ENCODE assay signal across 9 cellular contexts in genomic region chr7:8261711-8262695, GRCh38. TPM values are rescaled to one million over a fixed set of nuclear protein-coding genes. Genes with fewer than 3 reads are reported as not detected.
DNase-seq lines count a peak whose midpoint lies in the region; ATAC-seq, FAIRE-seq and TF ChIP-seq lines count a peak whose summit lies in the region.
"Had no signal": no experiment of that assay in that cellular context is flagged by ENCODE, and none has a peak within 500 bp of the region (broad histone marks: within the 10 kb centered on the region; RNA-seq: fewer than 3 reads in every experiment).

Gene ICA1, minus strand, starts transcription at chr7:8262167. Its CDS starts 26,241 bp downstream, at chr7:8235926.

- no peak for TF ChIP-seq RAD21 in IMR-90 (IDR thresholded peaks at IDR 0.05; ENCODE audit: low read length)

- no peak within 1 kb of the TSS for H2BK15ac ChIP-seq in IMR-90 (ENCODE audit: low read depth, low read length)

- no peak within 1 kb of the TSS for H2AK9ac ChIP-seq in IMR-90 (replicated peaks; ENCODE audit: low read depth, low read length, poor library complexity)

- no peaks in the 10 kb centered on the region for H3K9me1 ChIP-seq in IMR-90 (ENCODE audit: insufficient read depth, low read length)

- DNase-seq in COLO829 (ENCODE audit: low spot score): peak; percentile 24
- no peak for DNase-seq in IMR-90
- peak; percentile 68 for DNase-seq in SHP77 treated with DMSO at 0.1 percent for 48 hours (lab: John Stamatoyannopoulos, UW)
- DNase-seq in bronchial epithelial cell (ENCODE audit: low read depth): peak; percentile 32
- DNase-seq in iPS-NIHi11 (ENCODE audit: low spot score): peak; percentile 82
- peak in 1 of 2 donors; percentile 2 for DNase-seq in gastrocnemius medialis
- no peak for DNase-seq in NK-92 (lab: John Stamatoyannopoulos, UW; ENCODE audit: unreplicated experiment)

- no peak within 1 kb of the TSS for H3K23ac ChIP-seq in IMR-90 (ENCODE audit: low read depth, low read length)

- H3K4ac ChIP-seq in IMR-90 (ENCODE audit: low read depth, low read length): no peak within 1 kb of the TSS

- H3K4me3 ChIP-seq in IMR-90 (ENCODE audit: insufficient read depth, low read depth, low read length) (peak within 1 kb of the TSS; percentile 21; the same call in 1 of the 2 replicates), bronchial epithelial cell (ENCODE audit: low read depth, low read length) (peak within 1 kb of the TSS; percentile 80), gastrocnemius medialis (peak within 1 kb of the TSS; percentile 48 to 74 (median 63))

- dilution Hi-C loops in IMR-90 (cut with HindIII; ENCODE audit: low sequenced_read_pairs, unreplicated experiment): no loop called here

- ATAC-seq in GM19455 (IDR thresholded peaks at IDR 0.05; ENCODE audit: unreplicated experiment) (peak; percentile 69), IMR-90 (ENCODE audit: low read depth) (peak; percentile 40), gastrocnemius medialis (peak in 1 of 2 donors; percentile 55)

- no peak within 1 kb of the TSS for H2BK20ac ChIP-seq in IMR-90 (ENCODE audit: low read depth, low read length)

- H2BK120ac ChIP-seq in IMR-90 (ENCODE audit: low read depth, low read length): no peak within 1 kb of the TSS

- POLR2A ChIA-PET in IMR-90 (lab: Charles Lee; ENCODE audit: unreplicated experiment): no interaction called here

- H2AK5ac ChIP-seq in IMR-90 (ENCODE audit: low read depth, low read length): no peak within 1 kb of the TSS

- H2BK5ac ChIP-seq in IMR-90 (ENCODE audit: low read depth, low read length, poor library complexity, severe bottlenecking): no peak within 1 kb of the TSS

- peak within 1 kb of the TSS; percentile 40 for H2AFZ ChIP-seq in IMR-90 (replicated peaks; ENCODE audit: low read length, poor library complexity)

- no peak within 1 kb of the TSS for H3K56ac ChIP-seq in IMR-90 (ENCODE audit: extremely low read depth, insufficient read depth, low read length)

- no peak for FAIRE-seq in bronchial epithelial cell (lab: Jason Lieb, UNC)
- FAIRE-seq: TTC549 had no signal

- H4K20me1 ChIP-seq in IMR-90 (ENCODE audit: insufficient read depth, low read length): no peaks in the 10 kb centered on the region

- H3K9me3 ChIP-seq in IMR-90 (ENCODE audit: control insufficient read depth, insufficient read depth, low read length): no peaks in the 10 kb centered on the region
- H3K9me3 ChIP-seq in gastrocnemius medialis: no peaks in the 10 kb centered on the region

- intact Hi-C loops in IMR-90 (cut with micrococcal nuclease): no loop called here
- intact Hi-C loops in gastrocnemius medialis (cut with DNase I; ENCODE audit: low total_unique reads): no loop called here

- H4K8ac ChIP-seq in IMR-90 (ENCODE audit: low read depth in 2 of 2, low read length in 2 of 2): no peak within 1 kb of the TSS

- H3K36me3 ChIP-seq in IMR-90 (ENCODE audit: control insufficient read depth, insufficient read depth, low read length): no peaks in the 10 kb centered on the region
- no peaks in the 10 kb centered on the region for H3K36me3 ChIP-seq in bronchial epithelial cell (ENCODE audit: control insufficient read depth, insufficient read depth, low read length)
- H3K36me3 ChIP-seq in gastrocnemius medialis: no peaks in the 10 kb centered on the region

- H3K14ac ChIP-seq in IMR-90 (replicated peaks; ENCODE audit: low read depth, low read length): no peak within 1 kb of the TSS

- in situ Hi-C loops in IMR-90 (cut with MboI; ENCODE audit: low sequenced_read_pairs) (no loop called here), gastrocnemius medialis (cut with MboI; ENCODE audit: low sequenced_read_pairs in 4 of 4) (no loop called here)

- H3K27me3 ChIP-seq in IMR-90 (ENCODE audit: control insufficient read depth, insufficient read depth, low read length): peaks cover 8% of the 10 kb centered on the region
- no peaks in the 10 kb centered on the region for H3K27me3 ChIP-seq in bronchial epithelial cell (ENCODE audit: control insufficient read depth, insufficient read depth, low read length)
- H3K27me3 ChIP-seq in gastrocnemius medialis: peaks cover 11 to 32% (median 12%) of the 10 kb centered on the region in 3 donors

- TF ChIP-seq POLR2A in IMR-90 (IDR thresholded peaks at IDR 0.05; ENCODE audit: low read depth, low read length): no peak
- peak in 1 of 2 donors; percentile 33 for TF ChIP-seq POLR2A in gastrocnemius medialis (IDR thresholded peaks at IDR 0.05)

- no peak within 1 kb of the TSS for H4K91ac ChIP-seq in IMR-90 (ENCODE audit: insufficient read depth, low read depth, low read length)

- H3K79me1 ChIP-seq in IMR-90 (ENCODE audit: low read depth in 1 of 2, low read length in 2 of 2): no peaks in the 10 kb centered on the region

- BruUV-seq in IMR-90 (replicated peaks; lab: Mats Ljungman, UMichigan): no TSS peak

- H3K4me2 ChIP-seq in IMR-90 (ENCODE audit: low read depth, low read length): peak within 1 kb of the TSS; percentile 40; the same call in 1 of the 2 replicates

- no peak within 1 kb of the TSS for H4K5ac ChIP-seq in IMR-90 (ENCODE audit: low read depth, low read length)

- no peak within 1 kb of the TSS for H3K9ac ChIP-seq in IMR-90 (ENCODE audit: low read depth, low read length)

- H3K18ac ChIP-seq in IMR-90 (ENCODE audit: low read depth, low read length): no peak within 1 kb of the TSS

- WGBS in IMR-90 (ENCODE audit: extremely low coverage in 2 of 2, insufficient read length in 1 of 2), 2 experiments: 4% methylated on average over 18 of the region's 109 CpGs; no CpG with 5 or more reads in 1 of the 2 experiments

- H3K27ac ChIP-seq in IMR-90 (ENCODE audit: insufficient read depth, low read length) (no peak within 1 kb of the TSS), gastrocnemius medialis (peak within 1 kb of the TSS; percentile 50 to 76 (median 74))

- H3K4me1 ChIP-seq in IMR-90 (ENCODE audit: control insufficient read depth, insufficient read depth, low read length) (no peaks in the 10 kb centered on the region), gastrocnemius medialis (no peaks in the 10 kb centered on the region)

- TF ChIP-seq CTCF in IMR-90 (conservative IDR thresholded peaks at IDR 0.05; ENCODE audit: low read depth, low read length) (no peak), bronchial epithelial cell (IDR thresholded peaks at IDR 0.05; ENCODE audit: insufficient read depth, low read length, severe bottlenecking) (no peak), gastrocnemius medialis (IDR thresholded peaks at IDR 0.05 in 4 of 5, conservative IDR thresholded peaks at IDR 0.05 in 1 of 5) (no peak)

- CTCF ChIA-PET in IMR-90 (lab: Yijun Ruan, JAX): interaction anchor here (0.6 kb wide), 1 partner anchor 684 kb away, joined by 3 read pairs; no protein-coding TSS in a partner anchor

TF ChIP-seq in IMR-90, 13 proteins besides CTCF, POLR2A, EP300 and RAD21:
- TF ChIP-seq, protein P1, sequence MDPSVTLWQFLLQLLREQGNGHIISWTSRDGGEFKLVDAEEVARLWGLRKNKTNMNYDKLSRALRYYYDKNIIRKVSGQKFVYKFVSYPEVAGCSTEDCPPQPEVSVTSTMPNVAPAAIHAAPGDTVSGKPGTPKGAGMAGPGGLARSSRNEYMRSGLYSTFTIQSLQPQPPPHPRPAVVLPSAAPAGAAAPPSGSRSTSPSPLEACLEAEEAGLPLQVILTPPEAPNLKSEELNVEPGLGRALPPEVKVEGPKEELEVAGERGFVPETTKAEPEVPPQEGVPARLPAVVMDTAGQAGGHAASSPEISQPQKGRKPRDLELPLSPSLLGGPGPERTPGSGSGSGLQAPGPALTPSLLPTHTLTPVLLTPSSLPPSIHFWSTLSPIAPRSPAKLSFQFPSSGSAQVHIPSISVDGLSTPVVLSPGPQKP (IDR thresholded peaks at IDR 0.05; ENCODE audit: borderline replicate concordance, low read depth, low read length): no peak
- TF ChIP-seq SMC3 (IDR thresholded peaks at IDR 0.05; ENCODE audit: low read depth, low read length) (no peak), RCOR1 (IDR thresholded peaks at IDR 0.05; ENCODE audit: insufficient replicate concordance, low read length) (no peak), MXI1 (IDR thresholded peaks at IDR 0.05; ENCODE audit: borderline replicate concordance, low read depth, low read length) (no peak), RFX5 (IDR thresholded peaks at IDR 0.05; ENCODE audit: low read depth, low read length) (no peak), BHLHE40 (IDR thresholded peaks at IDR 0.05; ENCODE audit: low read depth, low read length) (no peak), NFE2L2 (IDR thresholded peaks at IDR 0.05; ENCODE audit: low read depth, low read length) (no peak), CHD1 (IDR thresholded peaks at IDR 0.05; ENCODE audit: low read depth, low read length) (no peak), FOS (IDR thresholded peaks at IDR 0.05; ENCODE audit: low read depth, low read length) (no peak), MAFK (IDR thresholded peaks at IDR 0.05; ENCODE audit: low read depth, low read length) (no peak), CEBPB (IDR thresholded peaks at IDR 0.05; ENCODE audit: low read depth, low read length) (no peak), MAZ (IDR thresholded peaks at IDR 0.05; ENCODE audit: borderline replicate concordance, low read depth, low read length) (no peak)
- TF ChIP-seq, protein P2, sequence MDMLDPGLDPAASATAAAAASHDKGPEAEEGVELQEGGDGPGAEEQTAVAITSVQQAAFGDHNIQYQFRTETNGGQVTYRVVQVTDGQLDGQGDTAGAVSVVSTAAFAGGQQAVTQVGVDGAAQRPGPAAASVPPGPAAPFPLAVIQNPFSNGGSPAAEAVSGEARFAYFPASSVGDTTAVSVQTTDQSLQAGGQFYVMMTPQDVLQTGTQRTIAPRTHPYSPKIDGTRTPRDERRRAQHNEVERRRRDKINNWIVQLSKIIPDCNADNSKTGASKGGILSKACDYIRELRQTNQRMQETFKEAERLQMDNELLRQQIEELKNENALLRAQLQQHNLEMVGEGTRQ (IDR thresholded peaks at IDR 0.05; ENCODE audit: low read depth, low read length): no peak

RNA-seq across cellular contexts. Expression of gene ICA1, which starts in this region (rescaled TPM):
- not detected in 2 replicates for total RNA-seq in IMR-90 (2012; rRNA removed)
- not detected in 2 replicates for polyA plus RNA-seq in IMR-90 (2012; rRNA removed)
- polyA plus RNA-seq in IMR-90 (2012; cell fraction: cytosol; rRNA removed): not detected in 2 replicates
- not detected in 2 replicates for polyA plus RNA-seq in IMR-90 (2012; cell fraction: nucleus; rRNA removed; ENCODE audit: low replicate concordance)
- total RNA-seq in bronchial epithelial cell: 10.5 and 14.8 TPM in 2 replicates
- 10 to 100 TPM in 1 of 4 donors, 1 to 10 TPM in 3; 1.6 to 20.9 (median 4.0) TPM for total RNA-seq in gastrocnemius medialis

Comparison
In these comparisons a context has a peak if more than half of its experiments do, and no peak if none do; other contexts are left out.
1. Peak in ATAC-seq, H3K4me3 ChIP-seq and H3K4me2 ChIP-seq in IMR-90; RNA of the gene not detected or under 1 TPM.
2. DNase-seq: peak in COLO829 (single experiment), SHP77 treated with DMSO at 0.1 percent for 48 hours (single experiment), bronchial epithelial cell (single experiment) and iPS-NIHi11 (single experiment); none in IMR-90 (single experiment) and NK-92 (single experiment).
3. H3K4me3 ChIP-seq: peak in every context shown above with its lines; median percentile 80 in bronchial epithelial cell; 63 in gastrocnemius medialis; 21 in IMR-90.